ENCODE assay signal across 8 cellular contexts in the genomic region with DNA sequence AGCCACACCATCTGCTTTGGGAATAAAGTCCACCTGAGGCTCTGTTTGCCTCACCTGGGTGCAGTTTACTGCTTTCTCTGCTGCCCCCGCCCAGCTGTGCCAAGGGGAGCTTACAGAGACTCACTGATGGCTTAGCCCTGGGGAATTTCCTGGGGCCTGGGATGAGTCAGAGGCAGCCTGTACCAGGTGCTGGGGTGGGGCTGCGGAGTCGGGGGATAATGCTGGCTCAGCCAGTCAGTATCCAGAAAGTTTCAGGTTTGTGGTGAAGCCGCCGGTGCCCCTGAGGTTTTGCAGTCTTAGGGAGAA.
A peak's percentile ranks its signal among the peaks of the same experiment; 100 is the strongest.
DNase-seq lines count a peak whose midpoint lies in the region; ATAC-seq and FAIRE-seq lines count a peak whose summit lies in the region.

No MANE protein-coding gene starts in this region.

- no peak for ATAC-seq in HG02973 (IDR thresholded peaks at IDR 0.05; ENCODE audit: unreplicated experiment)

- FAIRE-seq in colon (lab: Jason Lieb, UNC), result peak; percentile 49

- DNase-seq in NCI-H524 (lab: John Stamatoyannopoulos, UW), result peak; percentile 60 to 85
- no peak for DNase-seq in NCI-H524 treated with DMSO at 0.1 percent for 48 hours (lab: John Stamatoyannopoulos, UW)
- DNase-seq in NCI-H226, result peak; percentile 95
- no peak for DNase-seq in middle frontal gyrus (ENCODE audit: extremely low spot score, low spot score)
- no peak for DNase-seq in activated gamma-delta T cell treated with Interleukin-2 at 50 U/mL for 16 hours

- H3K4me3 ChIP-seq in skin epidermis, result no peak overlapping the region

- peak overlapping the region in 11 of 21 experiments; percentile 4 to 83 (median 47) for H3K27ac ChIP-seq in skin epidermis

Comparison
In these comparisons a context has a peak if more than half of its experiments do, and no peak if none do; other contexts are left out.
1. DNase-seq: peak in NCI-H524 (2 of 2) and NCI-H226 (single experiment); none in NCI-H524 treated with DMSO at 0.1 percent for 48 hours (single experiment), middle frontal gyrus (single experiment) and activated gamma-delta T cell treated with Interleukin-2 at 50 U/mL for 16 hours (single experiment).